ENCODE assay signal across 8 cellular contexts in genomic region chr15:40291088-40291574, GRCh38. TPM values are rescaled to one million over a fixed set of nuclear protein-coding genes. Genes with fewer than 3 reads are reported as not detected.
DNase-seq lines count a peak whose midpoint lies in the region; ATAC-seq and TF ChIP-seq lines count a peak whose summit lies in the region.

No MANE protein-coding gene starts in this region.

- peak overlapping the region; percentile 47 for H3K4me3 ChIP-seq in WI38 (ENCODE audit: low read depth, low read length)
- peak overlapping the region; percentile 45 for H3K4me3 ChIP-seq in smooth muscle cell

- H3K9ac ChIP-seq in smooth muscle cell (ENCODE audit: low read depth): no peak overlapping the region

- no peaks in the 10 kb centered on the region for H3K9me3 Mint-ChIP-seq in activated CD8-positive, alpha-beta memory T cell treated with anti-CD3 and anti-CD28 coated beads, Interleukin-2, amount 10 ng/mL, durations not matched to agents 7 days and 5 days (ENCODE audit: low read depth)
- H3K9me3 Mint-ChIP-seq in stimulated activated naive B cell treated with anti-CD40 and anti-IgM and Interleukin-4, amounts not matched to agents 10 μg/mL and 1 μg/mL and 100 μg/mL, for 72 hours: no peaks in the 10 kb centered on the region

- no peak overlapping the region for H3K4me3 Mint-ChIP-seq in activated CD8-positive, alpha-beta memory T cell treated with anti-CD3 and anti-CD28 coated beads, Interleukin-2, amount 10 ng/mL, durations not matched to agents 7 days and 5 days
- no peak overlapping the region for H3K4me3 Mint-ChIP-seq in stimulated activated naive B cell treated with anti-CD40 and anti-IgM and Interleukin-4, amounts not matched to agents 10 μg/mL and 1 μg/mL and 100 μg/mL, for 72 hours

- H3F3A ChIP-seq in smooth muscle cell (ENCODE audit: low read depth): no peaks in the 10 kb centered on the region

- no peaks in the 10 kb centered on the region for H3K36me3 ChIP-seq in smooth muscle cell (ENCODE audit: low read depth)

- WGBS in smooth muscle cell (ENCODE audit: low lambda C conversion rate): under 1% methylated on average over 30 of the region's 55 CpGs

- H3K36me3 Mint-ChIP-seq in activated CD8-positive, alpha-beta memory T cell treated with anti-CD3 and anti-CD28 coated beads, Interleukin-2, amount 10 ng/mL, durations not matched to agents 7 days and 5 days: no peaks in the 10 kb centered on the region
- H3K36me3 Mint-ChIP-seq in stimulated activated naive B cell treated with anti-CD40 and anti-IgM and Interleukin-4, amounts not matched to agents 10 μg/mL and 1 μg/mL and 100 μg/mL, for 72 hours: peaks cover 14 to 45% of the 10 kb centered on the region in 2 donors

- H3K79me2 ChIP-seq in smooth muscle cell (ENCODE audit: low read depth): no peaks in the 10 kb centered on the region

- H3K9me3 ChIP-seq in smooth muscle cell (replicated peaks; ENCODE audit: low read depth): no peaks in the 10 kb centered on the region

- no peaks in the 10 kb centered on the region for H4K20me1 ChIP-seq in smooth muscle cell (ENCODE audit: low read depth)

- ATAC-seq in activated CD8-positive, alpha-beta memory T cell treated with anti-CD3 and anti-CD28 coated beads, Interleukin-2, amount 10 ng/mL, durations not matched to agents 7 days and 5 days: no peak
- ATAC-seq in stimulated activated naive B cell treated with anti-CD40 and anti-IgM and Interleukin-4, amounts not matched to agents 10 μg/mL and 1 μg/mL and 100 μg/mL, for 72 hours (replicated peaks): no peak

- H3K4me1 Mint-ChIP-seq in activated CD8-positive, alpha-beta memory T cell treated with anti-CD3 and anti-CD28 coated beads, Interleukin-2, amount 10 ng/mL, durations not matched to agents 7 days and 5 days: no peaks in the 10 kb centered on the region
- H3K4me1 Mint-ChIP-seq in stimulated activated naive B cell treated with anti-CD40 and anti-IgM and Interleukin-4, amounts not matched to agents 10 μg/mL and 1 μg/mL and 100 μg/mL, for 72 hours: peaks cover 0 to 4% of the 10 kb centered on the region in 2 donors

- H2AFZ ChIP-seq in smooth muscle cell (ENCODE audit: low read depth): peak overlapping the region; percentile 72

- no peaks in the 10 kb centered on the region for H3K27me3 Mint-ChIP-seq in activated CD8-positive, alpha-beta memory T cell treated with anti-CD3 and anti-CD28 coated beads, Interleukin-2, amount 10 ng/mL, durations not matched to agents 7 days and 5 days
- H3K27me3 Mint-ChIP-seq in stimulated activated naive B cell treated with anti-CD40 and anti-IgM and Interleukin-4, amounts not matched to agents 10 μg/mL and 1 μg/mL and 100 μg/mL, for 72 hours: no peaks in the 10 kb centered on the region

- H3K4me2 ChIP-seq in smooth muscle cell: peak overlapping the region; percentile 88

- CTCF ChIA-PET in activated CD8-positive, alpha-beta memory T cell treated with anti-CD3 and anti-CD28 coated beads, Interleukin-2, amount 10 ng/mL, durations not matched to agents 7 days and 5 days (lab: Charles Lee): interaction anchor here (1.7 to 3.2 kb wide), 2 partner anchors 17 to 18 kb away, joined by 12 to 23 read pairs; partner anchors contain the start of gene PLCB2

- no peak overlapping the region for H3K27ac Mint-ChIP-seq in activated CD8-positive, alpha-beta memory T cell treated with anti-CD3 and anti-CD28 coated beads, Interleukin-2, amount 10 ng/mL, durations not matched to agents 7 days and 5 days
- H3K27ac Mint-ChIP-seq in stimulated activated naive B cell treated with anti-CD40 and anti-IgM and Interleukin-4, amounts not matched to agents 10 μg/mL and 1 μg/mL and 100 μg/mL, for 72 hours: no peak overlapping the region

- peaks cover 9% of the 10 kb centered on the region for H3K4me1 ChIP-seq in smooth muscle cell (ENCODE audit: low read depth)

- TF ChIP-seq CTCF in WI38 (IDR thresholded peaks at IDR 0.05; ENCODE audit: low read depth, low read length): no peak
- no peak for TF ChIP-seq CTCF in smooth muscle cell (IDR thresholded peaks at IDR 0.05; ENCODE audit: borderline replicate concordance, insufficient read depth, poor library complexity, severe bottlenecking)

- DNase-seq in HuH-7 (ENCODE audit: low spot score): peak; percentile 76
- DNase-seq in hepatic stellate cell (ENCODE audit: low spot score): peak; percentile 78
- DNase-seq in smooth muscle cell (lab: John Stamatoyannopoulos, UW; ENCODE audit: unreplicated experiment): peak; percentile 21
- DNase-seq in NCI-H1048 (lab: John Stamatoyannopoulos, UW): no peak
- DNase-seq in stimulated activated CD4-positive, alpha-beta T cell treated with anti-CD3 and anti-CD28 coated beads, Interleukin-1b, Interleukin-23, amount 100 ng/mL, for 48 hours: no peak
- DNase-seq in activated CD8-positive, alpha-beta memory T cell treated with anti-CD3 and anti-CD28 coated beads, Interleukin-2, amount 10 ng/mL, durations not matched to agents 7 days and 5 days: no peak
- no peak for DNase-seq in stimulated activated naive B cell treated with anti-CD40 and anti-IgM and Interleukin-4, amounts not matched to agents 10 μg/mL and 1 μg/mL and 100 μg/mL, for 72 hours

- H3K27me3 ChIP-seq in smooth muscle cell (ENCODE audit: low read depth): peaks cover 47% of the 10 kb centered on the region

- H3K27ac ChIP-seq in smooth muscle cell (ENCODE audit: low read depth): no peak overlapping the region

RNA-seq across cellular contexts. Expression of gene ANKRD63, which starts 8.3 kb away (rescaled TPM):
- not detected in 2 replicates for total RNA-seq in smooth muscle cell
- 0.15 TPM in 1 of 2 replicates, not detected in the other for polyA plus RNA-seq in smooth muscle cell
- not detected for total RNA-seq in activated CD8-positive, alpha-beta memory T cell treated with anti-CD3 and anti-CD28 coated beads, Interleukin-2, amount 10 ng/mL, durations not matched to agents 7 days and 5 days

RNA-seq across cellular contexts. Expression of gene PLCB2, which starts 16.6 kb away (rescaled TPM):
- total RNA-seq in smooth muscle cell: 1.5 and 3.9 TPM in 2 replicates
- polyA plus RNA-seq in smooth muscle cell: 1.9 TPM in 1 of 2 replicates, not detected in the other
- total RNA-seq in activated CD8-positive, alpha-beta memory T cell treated with anti-CD3 and anti-CD28 coated beads, Interleukin-2, amount 10 ng/mL, durations not matched to agents 7 days and 5 days: 100 to 1,000 TPM; 104 to 120 TPM

RNA-seq across cellular contexts. Expression of gene INAFM2, which starts 32.4 kb away (rescaled TPM):
- 28.1 and 30.4 TPM in 2 replicates for total RNA-seq in smooth muscle cell
- polyA plus RNA-seq in smooth muscle cell: 23.9 and 48.6 TPM in 2 replicates
- 10 to 100 TPM in 1 of 2 experiments, 1 to 10 TPM in 1; 4.9 to 10.2 TPM for total RNA-seq in activated CD8-positive, alpha-beta memory T cell treated with anti-CD3 and anti-CD28 coated beads, Interleukin-2, amount 10 ng/mL, durations not matched to agents 7 days and 5 days

RNA-seq across cellular contexts. Expression of gene CCDC9B, which starts 49.6 kb away (rescaled TPM):
- total RNA-seq in smooth muscle cell: 2.2 and 3.8 TPM in 2 replicates
- polyA plus RNA-seq in smooth muscle cell: 0.97 and 4.7 TPM in 2 replicates
- total RNA-seq in activated CD8-positive, alpha-beta memory T cell treated with anti-CD3 and anti-CD28 coated beads, Interleukin-2, amount 10 ng/mL, durations not matched to agents 7 days and 5 days: 1 to 10 TPM in 1 of 2 experiments, under 1 TPM in 1; 0.45 to 1.5 TPM

RNA-seq across cellular contexts. Expression of gene PAK6, which starts 52.3 kb away (rescaled TPM):
- total RNA-seq in smooth muscle cell: 1.6 and 3.2 TPM in 2 replicates
- 0.29 and 2.2 TPM in 2 replicates for polyA plus RNA-seq in smooth muscle cell
- total RNA-seq in activated CD8-positive, alpha-beta memory T cell treated with anti-CD3 and anti-CD28 coated beads, Interleukin-2, amount 10 ng/mL, durations not matched to agents 7 days and 5 days: 1 to 10 TPM; 1.0 to 1.7 TPM

Comparison
In these comparisons a context has a peak if more than half of its experiments do, and no peak if none do; other contexts are left out.
1. DNase-seq: peak in HuH-7 (single experiment), hepatic stellate cell (single experiment) and smooth muscle cell (single experiment); none in NCI-H1048 (single experiment), stimulated activated CD4-positive, alpha-beta T cell treated with anti-CD3 and anti-CD28 coated beads, Interleukin-1b, Interleukin-23, amount 100 ng/mL, for 48 hours (single experiment), activated CD8-positive, alpha-beta memory T cell treated with anti-CD3 and anti-CD28 coated beads, Interleukin-2, amount 10 ng/mL, durations not matched to agents 7 days and 5 days (single experiment) and stimulated activated naive B cell treated with anti-CD40 and anti-IgM and Interleukin-4, amounts not matched to agents 10 μg/mL and 1 μg/mL and 100 μg/mL, for 72 hours (single experiment).
2. RNA of gene PLCB2, which starts 16.6 kb away (total RNA-seq): 104 to 120 TPM in activated CD8-positive, alpha-beta memory T cell treated with anti-CD3 and anti-CD28 coated beads, Interleukin-2, amount 10 ng/mL, durations not matched to agents 7 days and 5 days; 1.5 to 3.9 TPM in smooth muscle cell; every median in the first group is over 10 times any median in the second.